ENCODE assay signal across 12 cellular contexts in genomic region chr6:108883172-108883571, GRCh38. TPM values are rescaled to one million over a fixed set of nuclear protein-coding genes. Genes with fewer than 3 reads are reported as not detected.
DNase-seq lines count a peak whose midpoint lies in the region; ATAC-seq lines count a peak whose summit lies in the region.
"Had no signal": no experiment of that assay in that cellular context is flagged by ENCODE, and none has a peak within 500 bp of the region (broad histone marks: within the 10 kb centered on the region; RNA-seq: fewer than 3 reads in every experiment).

No MANE protein-coding gene starts in this region.

- H3K36me3 ChIP-seq in MG63: no peaks in the 10 kb centered on the region
- H3K36me3 ChIP-seq: right atrium auricular region had no signal

- H3K4me3 ChIP-seq in right cardiac atrium (ENCODE audit: low read length) (no peak overlapping the region), MG63 (no peak overlapping the region)
- H3K4me3 ChIP-seq: ascending aorta, right atrium auricular region had no signal

- H3K9me3 Mint-ChIP-seq in activated naive CD8-positive, alpha-beta T cell treated with anti-CD3 and anti-CD28 coated beads, Interleukin-2, amount 10 ng/mL, durations not matched to agents 7 days and 5 days: peaks cover 16% of the 10 kb centered on the region

- no peak overlapping the region for H3K27ac ChIP-seq in right cardiac atrium (ENCODE audit: low read length)
- H3K27ac ChIP-seq: ascending aorta, right atrium auricular region had no signal

- peaks cover 12% of the 10 kb centered on the region for H3K4me1 Mint-ChIP-seq in activated naive CD8-positive, alpha-beta T cell treated with anti-CD3 and anti-CD28 coated beads, Interleukin-2, amount 10 ng/mL, durations not matched to agents 7 days and 5 days

- intact Hi-C loops in right cardiac atrium (cut with DNase I): no loop called here

- no peaks in the 10 kb centered on the region for H3K27me3 ChIP-seq in right cardiac atrium (ENCODE audit: control insufficient read depth, insufficient read depth)
- H3K27me3 ChIP-seq in MG63: no peaks in the 10 kb centered on the region
- H3K27me3 ChIP-seq: ascending aorta, right atrium auricular region had no signal

- no peak for DNase-seq in activated naive CD8-positive, alpha-beta T cell treated with anti-CD3 and anti-CD28 coated beads, Interleukin-2, amount 10 ng/mL, durations not matched to agents 7 days and 5 days
- DNase-seq in right cardiac atrium (no peak), MG63 (no peak), hippocampal formation (lab: John Stamatoyannopoulos, UW) (no peak)
- DNase-seq: erythroblast, left ventricle myocardium superior, NCI-H2227 treated with DMSO at 0.1 percent for 48 hours had no signal

- POLR2A ChIA-PET in activated naive CD8-positive, alpha-beta T cell treated with anti-CD3 and anti-CD28 coated beads, Interleukin-2, amount 10 ng/mL, durations not matched to agents 7 days and 5 days (lab: Charles Lee): interaction anchor here (0.9 to 1.4 kb wide), 3 partner anchors 11 to 188 kb away, joined by 3 to 5 read pairs (median 5); no protein-coding TSS in a partner anchor

- WGBS in right cardiac atrium: 91% methylated on average over 1 of the region's 1 CpG

- no peaks in the 10 kb centered on the region for H3K27me3 Mint-ChIP-seq in activated naive CD8-positive, alpha-beta T cell treated with anti-CD3 and anti-CD28 coated beads, Interleukin-2, amount 10 ng/mL, durations not matched to agents 7 days and 5 days

- peak; percentile 82 for ATAC-seq in GM18907 (IDR thresholded peaks at IDR 0.05; ENCODE audit: unreplicated experiment)
- peak; percentile 89 for ATAC-seq in GM21529 (IDR thresholded peaks at IDR 0.05; ENCODE audit: unreplicated experiment)
- peak; percentile 77 for ATAC-seq in HG03280 (IDR thresholded peaks at IDR 0.05; ENCODE audit: unreplicated experiment)
- peak; percentile 36 for ATAC-seq in activated naive CD8-positive, alpha-beta T cell treated with anti-CD3 and anti-CD28 coated beads, Interleukin-2, amount 10 ng/mL, durations not matched to agents 7 days and 5 days (ENCODE audit: low read depth)
- ATAC-seq in right cardiac atrium: no peak
- ATAC-seq: left ventricle myocardium superior had no signal

- H3K9me3 ChIP-seq in right cardiac atrium (ENCODE audit: control insufficient read depth, low read length): no peaks in the 10 kb centered on the region
- no peaks in the 10 kb centered on the region for H3K9me3 ChIP-seq in MG63
- H3K9me3 ChIP-seq: ascending aorta, right atrium auricular region had no signal

- H3K27ac Mint-ChIP-seq in activated naive CD8-positive, alpha-beta T cell treated with anti-CD3 and anti-CD28 coated beads, Interleukin-2, amount 10 ng/mL, durations not matched to agents 7 days and 5 days: no peak overlapping the region

- no peak overlapping the region for H3K4me3 Mint-ChIP-seq in activated naive CD8-positive, alpha-beta T cell treated with anti-CD3 and anti-CD28 coated beads, Interleukin-2, amount 10 ng/mL, durations not matched to agents 7 days and 5 days

- H3K36me3 Mint-ChIP-seq in activated naive CD8-positive, alpha-beta T cell treated with anti-CD3 and anti-CD28 coated beads, Interleukin-2, amount 10 ng/mL, durations not matched to agents 7 days and 5 days: peaks cover 44% of the 10 kb centered on the region

- no peaks in the 10 kb centered on the region for H3K4me1 ChIP-seq in right cardiac atrium (ENCODE audit: control insufficient read depth, insufficient read depth, low read length)

RNA-seq across cellular contexts. Expression of gene ARMC2, which starts 35.0 kb away (rescaled TPM):
- total RNA-seq in activated naive CD8-positive, alpha-beta T cell treated with anti-CD3 and anti-CD28 coated beads, Interleukin-2, amount 10 ng/mL, durations not matched to agents 7 days and 5 days: 10 to 100 TPM; 12.2 to 15.3 TPM
- 10 to 100 TPM; 12.6 to 16.2 (median 14.0) TPM for total RNA-seq in right cardiac atrium
- polyA plus RNA-seq in right cardiac atrium: 3.7 TPM
- total RNA-seq in MG63 (2014; rRNA removed; shearing (Covaris generic); ENCODE audit: low replicate concordance): 0.96 and 1.8 TPM in 2 replicates

Comparison
In these comparisons a context has a peak if more than half of its experiments do, and no peak if none do; other contexts are left out.
1. ATAC-seq: peak in GM18907 (single experiment), GM21529 (single experiment), HG03280 (single experiment) and activated naive CD8-positive, alpha-beta T cell treated with anti-CD3 and anti-CD28 coated beads, Interleukin-2, amount 10 ng/mL, durations not matched to agents 7 days and 5 days (single experiment); none in right cardiac atrium (0 of 2).